Comparison of ENCODE assay signal across 8 cellular contexts in the genomic region with DNA sequence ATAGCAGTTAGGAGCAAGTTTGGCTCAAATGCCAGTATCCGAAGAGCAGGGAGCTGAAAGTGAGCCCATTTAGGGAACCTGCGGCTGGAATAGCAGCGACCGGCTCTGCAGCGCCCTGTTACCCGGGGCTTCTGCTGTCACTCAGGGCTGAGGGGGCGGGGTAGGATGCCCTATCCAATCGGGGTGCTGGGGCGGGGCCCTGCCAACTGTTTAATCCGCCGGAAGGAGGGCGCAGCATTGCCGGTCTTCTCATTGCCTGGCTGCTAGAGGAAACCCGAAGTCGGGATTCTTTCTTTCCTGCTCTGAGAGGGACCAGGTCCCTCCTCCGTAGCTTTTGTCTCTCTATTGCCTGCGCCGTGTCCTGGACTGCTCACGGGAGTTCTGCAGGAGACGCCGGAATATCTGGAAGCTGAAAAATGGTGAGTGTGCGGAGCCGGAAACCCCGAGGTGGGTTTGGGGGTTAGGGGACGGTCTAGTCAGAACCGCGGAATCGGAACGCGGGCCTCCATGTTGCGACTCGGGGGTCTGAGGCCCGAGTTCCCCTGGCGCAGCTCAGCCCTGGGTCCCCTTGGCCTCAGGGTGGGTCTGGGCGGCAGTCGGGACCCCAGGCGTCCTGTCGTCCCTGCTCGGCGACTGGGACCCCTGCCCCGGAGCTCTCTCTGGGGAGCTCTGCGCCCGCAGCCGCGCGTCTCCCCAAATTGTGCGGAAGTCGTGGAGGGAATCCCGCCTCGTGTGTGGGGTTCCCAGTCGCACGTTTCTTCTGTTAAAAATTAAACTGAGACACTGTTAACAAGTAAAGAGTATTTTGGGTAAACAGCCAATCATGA. TPM values are rescaled to one million over a fixed set of nuclear protein-coding genes. Genes with fewer than 3 reads are reported as not detected.
DNase-seq lines count a peak whose midpoint lies in the region; ATAC-seq and TF ChIP-seq lines count a peak whose summit lies in the region.

No MANE protein-coding gene starts in this region.

- H3K4me2 ChIP-seq in Loucy (ENCODE audit: low read depth, low read length, poor library complexity, severe bottlenecking), result peak overlapping the region; percentile 66

- no peaks in the 10 kb centered on the region for H3K9me2 ChIP-seq in Loucy (replicated peaks; ENCODE audit: low read depth, low read length)

- H3K36me3 ChIP-seq in Loucy (ENCODE audit: insufficient read depth, low read length) (no peaks in the 10 kb centered on the region), SJCRH30 (peaks cover 5% of the 10 kb centered on the region; the same call in 1 of the 2 replicates)

- DNase-seq in DMS153 (lab: John Stamatoyannopoulos, UW) (peak; percentile 65), SJCRH30 (peak; percentile 99), globus pallidus (ENCODE audit: low spot score) (peak; percentile 92), nucleus accumbens (lab: John Stamatoyannopoulos, UW) (peak; percentile 44 to 97 (median 86)), superior temporal gyrus (ENCODE audit: extremely low spot score) (peak; percentile 89)
- DNase-seq in activated naive CD4-positive, alpha-beta T cell (lab: John Stamatoyannopoulos, UW), result peak; percentile 64 to 86 (median 80)

- H3K4me3 ChIP-seq in Loucy (ENCODE audit: low read length, poor library complexity, severe bottlenecking) (peak overlapping the region; percentile 97), SJCRH30 (peak overlapping the region; percentile 91)

- H4K20me1 ChIP-seq in Loucy (ENCODE audit: insufficient read depth, low read length, poor library complexity, severe bottlenecking), result peaks cover 34% of the 10 kb centered on the region

- TF ChIP-seq CTCF in Loucy (conservative IDR thresholded peaks at IDR 0.05; ENCODE audit: low read length), result no peak

- H3K9me3 ChIP-seq in Loucy (ENCODE audit: insufficient read depth, low read depth, low read length), result no peaks in the 10 kb centered on the region
- no peaks in the 10 kb centered on the region for H3K9me3 ChIP-seq in SJCRH30 (replicated peaks)

- H3K27ac ChIP-seq in SJCRH30, result peak overlapping the region; percentile 51

- H3K79me2 ChIP-seq in Loucy (ENCODE audit: insufficient read depth, low read length), result peaks cover 43% of the 10 kb centered on the region

- peak overlapping the region; percentile 95 for H3K9ac ChIP-seq in Loucy (ENCODE audit: low read depth, low read length, poor library complexity, severe bottlenecking)

- peak; percentile 73 for ATAC-seq in GM21737 (IDR thresholded peaks at IDR 0.05; ENCODE audit: unreplicated experiment)

- H3F3A ChIP-seq in Loucy (ENCODE audit: low read depth), result no peaks in the 10 kb centered on the region; the same call in 1 of the 2 replicates

- H2AFZ ChIP-seq in Loucy (ENCODE audit: low read length), result peak overlapping the region; percentile 91

- H3K27me3 ChIP-seq in Loucy (ENCODE audit: insufficient read depth, low read length, poor library complexity, severe bottlenecking) (peaks cover 4% of the 10 kb centered on the region), SJCRH30 (no peaks in the 10 kb centered on the region)

- H3K4me1 ChIP-seq in Loucy (ENCODE audit: insufficient read depth, low read length, poor library complexity, severe bottlenecking) (peaks cover 25% of the 10 kb centered on the region), SJCRH30 (no peaks in the 10 kb centered on the region)

RNA-seq across cellular contexts. Expression of gene ZNF763, which starts 22.8 kb away (rescaled TPM):
- 0.40 and 0.51 TPM in 2 replicates for total RNA-seq in SJCRH30 (2014; rRNA removed; shearing (Covaris generic))

RNA-seq across cellular contexts. Expression of gene ZNF433, which starts 47.9 kb away (rescaled TPM):
- 7.8 and 8.0 TPM in 2 replicates for total RNA-seq in SJCRH30 (2014; rRNA removed; shearing (Covaris generic))

Comparison
In these comparisons a context has a peak if more than half of its experiments do, and no peak if none do; other contexts are left out.
1. Peak in every context shown above with its lines: DNase-seq, ATAC-seq, H3K4me3 ChIP-seq and H3K27ac ChIP-seq.